ENCODE assay signal across 1 cellular context in genomic region chr10:43041422-43042342, GRCh38.
TF ChIP-seq lines count a peak whose summit lies in the region.

No MANE protein-coding gene starts in this region.

TF ChIP-seq in HepG2, 621 proteins besides CTCF, POLR2A, EP300 and RAD21:
- TF ChIP-seq FOXA1 (IDR thresholded peaks at IDR 0.05) (no peak), FOXA1 (CRISPR knock-in tag; IDR thresholded peaks at IDR 0.05) (no peak)
TF ChIP-seq in HepG2: peak in this region for 0.
